ENCODE assay signal across 8 cellular contexts in genomic region chr6:36422714-36423100, GRCh38. TPM values are rescaled to one million over a fixed set of nuclear protein-coding genes. Genes with fewer than 3 reads are reported as not detected.
DNase-seq lines count a peak whose midpoint lies in the region; ATAC-seq and TF ChIP-seq lines count a peak whose summit lies in the region.

No MANE protein-coding gene starts in this region.

- TF ChIP-seq EP300 in neural cell (conservative IDR thresholded peaks at IDR 0.05; ENCODE audit: poor library complexity, severe bottlenecking) = no peak

- peak overlapping the region in 2 of 3 donors; percentile 72 to 89 for H3K27ac Mint-ChIP-seq in IgD-negative memory B cell

- H3K4me2 ChIP-seq in neural cell (ENCODE audit: low read length) = peak overlapping the region; percentile 69

- peaks cover 12 to 14% (median 13%) of the 10 kb centered on the region in 3 donors for H3K4me1 Mint-ChIP-seq in IgD-negative memory B cell

- no peaks in the 10 kb centered on the region for H3K36me3 Mint-ChIP-seq in IgD-negative memory B cell

- ATAC-seq in HG02885 (IDR thresholded peaks at IDR 0.05; ENCODE audit: poor library complexity, unreplicated experiment) (no peak), HG02678 (IDR thresholded peaks at IDR 0.05; ENCODE audit: unreplicated experiment) (no peak)

- no peaks in the 10 kb centered on the region for H3F3A ChIP-seq in neural cell (ENCODE audit: insufficient read depth, low read length, poor library complexity, severe bottlenecking)

- H2AFZ ChIP-seq in neural cell (ENCODE audit: low read depth, low read length) = peak overlapping the region; percentile 67

- intact Hi-C loops in head of caudate nucleus (cut with DNase I) = loop anchor here (2.0 to 5.0 kb wide), 2 partner anchors 125 to 172 kb away; partner anchors contain the start of genes SRSF3 and STK38

- H3K79me2 ChIP-seq in neural cell (replicated peaks; ENCODE audit: insufficient read depth, low read length) = no peaks in the 10 kb centered on the region

- H3K9me2 ChIP-seq in neural cell (ENCODE audit: insufficient read depth, low read length) = no peaks in the 10 kb centered on the region

- H4K20me1 ChIP-seq in neural cell (ENCODE audit: insufficient read depth) = no peaks in the 10 kb centered on the region

- H3K36me3 ChIP-seq in neural cell (ENCODE audit: insufficient read depth, low read length) = no peaks in the 10 kb centered on the region

- no peaks in the 10 kb centered on the region for H3K9me3 Mint-ChIP-seq in IgD-negative memory B cell

- H3K27me3 ChIP-seq in neural cell (ENCODE audit: insufficient read depth, low read depth, low read length) = no peaks in the 10 kb centered on the region

- no peak for TF ChIP-seq CTCF in C4-2B (conservative IDR thresholded peaks at IDR 0.05)
- TF ChIP-seq CTCF in coronary artery (IDR thresholded peaks at IDR 0.05) = no peak
- no peak for TF ChIP-seq CTCF in neural cell (IDR thresholded peaks at IDR 0.05; ENCODE audit: poor library complexity, severe bottlenecking)

- H3K4me3 ChIP-seq in coronary artery (peak overlapping the region; percentile 76), neural cell (ENCODE audit: low read length) (peak overlapping the region; percentile 64)

- DNase-seq in coronary artery (ENCODE audit: low spot score) = no peak
- no peak for DNase-seq in head of caudate nucleus
- DNase-seq in NCI-H510A treated with DMSO at 0.1 percent for 48 hours (lab: John Stamatoyannopoulos, UW) = no peak

- no peaks in the 10 kb centered on the region for H3K27me3 Mint-ChIP-seq in IgD-negative memory B cell

- H3K9me3 ChIP-seq in neural cell (ENCODE audit: low read length) = no peaks in the 10 kb centered on the region

- peak overlapping the region; percentile 70 for H3K27ac ChIP-seq in C4-2B
- H3K27ac ChIP-seq in coronary artery = peak overlapping the region; percentile 61 to 85
- H3K27ac ChIP-seq in neural cell (ENCODE audit: low read length) = peak overlapping the region; percentile 45

- peak overlapping the region; percentile 44 for H3K9ac ChIP-seq in neural cell (ENCODE audit: low read length)

- TF ChIP-seq RAD21 in neural cell (conservative IDR thresholded peaks at IDR 0.05) = no peak

- H3K4me3 Mint-ChIP-seq in IgD-negative memory B cell = peak overlapping the region; percentile 81 to 96 (median 94)

TF ChIP-seq in neural cell, 6 proteins besides CTCF, POLR2A, EP300 and RAD21:
- no peak for TF ChIP-seq SMC3 (conservative IDR thresholded peaks at IDR 0.05; ENCODE audit: poor library complexity)
- no peak for TF ChIP-seq EZH2 (IDR thresholded peaks at IDR 0.05; ENCODE audit: borderline replicate concordance, insufficient read depth, low read length, poor library complexity, severe bottlenecking)
- no peak for TF ChIP-seq TAF1 (IDR thresholded peaks at IDR 0.05; ENCODE audit: low read depth)
- TF ChIP-seq MXI1 (conservative IDR thresholded peaks at IDR 0.05; ENCODE audit: poor library complexity, severe bottlenecking) = no peak
- no peak for TF ChIP-seq POLR2AphosphoS5 (IDR thresholded peaks at IDR 0.05)
- TF ChIP-seq, protein P1, sequence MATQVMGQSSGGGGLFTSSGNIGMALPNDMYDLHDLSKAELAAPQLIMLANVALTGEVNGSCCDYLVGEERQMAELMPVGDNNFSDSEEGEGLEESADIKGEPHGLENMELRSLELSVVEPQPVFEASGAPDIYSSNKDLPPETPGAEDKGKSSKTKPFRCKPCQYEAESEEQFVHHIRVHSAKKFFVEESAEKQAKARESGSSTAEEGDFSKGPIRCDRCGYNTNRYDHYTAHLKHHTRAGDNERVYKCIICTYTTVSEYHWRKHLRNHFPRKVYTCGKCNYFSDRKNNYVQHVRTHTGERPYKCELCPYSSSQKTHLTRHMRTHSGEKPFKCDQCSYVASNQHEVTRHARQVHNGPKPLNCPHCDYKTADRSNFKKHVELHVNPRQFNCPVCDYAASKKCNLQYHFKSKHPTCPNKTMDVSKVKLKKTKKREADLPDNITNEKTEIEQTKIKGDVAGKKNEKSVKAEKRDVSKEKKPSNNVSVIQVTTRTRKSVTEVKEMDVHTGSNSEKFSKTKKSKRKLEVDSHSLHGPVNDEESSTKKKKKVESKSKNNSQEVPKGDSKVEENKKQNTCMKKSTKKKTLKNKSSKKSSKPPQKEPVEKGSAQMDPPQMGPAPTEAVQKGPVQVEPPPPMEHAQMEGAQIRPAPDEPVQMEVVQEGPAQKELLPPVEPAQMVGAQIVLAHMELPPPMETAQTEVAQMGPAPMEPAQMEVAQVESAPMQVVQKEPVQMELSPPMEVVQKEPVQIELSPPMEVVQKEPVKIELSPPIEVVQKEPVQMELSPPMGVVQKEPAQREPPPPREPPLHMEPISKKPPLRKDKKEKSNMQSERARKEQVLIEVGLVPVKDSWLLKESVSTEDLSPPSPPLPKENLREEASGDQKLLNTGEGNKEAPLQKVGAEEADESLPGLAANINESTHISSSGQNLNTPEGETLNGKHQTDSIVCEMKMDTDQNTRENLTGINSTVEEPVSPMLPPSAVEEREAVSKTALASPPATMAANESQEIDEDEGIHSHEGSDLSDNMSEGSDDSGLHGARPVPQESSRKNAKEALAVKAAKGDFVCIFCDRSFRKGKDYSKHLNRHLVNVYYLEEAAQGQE (IDR thresholded peaks at IDR 0.05; ENCODE audit: borderline replicate concordance) = no peak

RNA-seq across cellular contexts. Expression of gene PXT1, which starts 19.9 kb away (rescaled TPM):
- polyA plus RNA-seq in IgD-negative memory B cell (not detected), neural cell (0.24 TPM in 1 of 2 replicates, not detected in the other)
- polyA minus RNA-seq in neural cell = not detected in 2 replicates

RNA-seq across cellular contexts. Expression of gene KCTD20, which starts 20.1 kb away (rescaled TPM):
- 35.4 TPM for polyA plus RNA-seq in IgD-negative memory B cell
- 32.4 and 37.6 TPM in 2 replicates for polyA plus RNA-seq in neural cell
- polyA minus RNA-seq in neural cell = 48.2 TPM in 2 replicates

RNA-seq across cellular contexts. Expression of gene ETV7, which starts 35.2 kb away (rescaled TPM):
- 5.1 TPM for polyA plus RNA-seq in IgD-negative memory B cell
- polyA plus RNA-seq in neural cell = 0.32 TPM in 1 of 2 replicates, not detected in the other
- polyA minus RNA-seq in neural cell = not detected in 2 replicates
